In the genomic region with DNA sequence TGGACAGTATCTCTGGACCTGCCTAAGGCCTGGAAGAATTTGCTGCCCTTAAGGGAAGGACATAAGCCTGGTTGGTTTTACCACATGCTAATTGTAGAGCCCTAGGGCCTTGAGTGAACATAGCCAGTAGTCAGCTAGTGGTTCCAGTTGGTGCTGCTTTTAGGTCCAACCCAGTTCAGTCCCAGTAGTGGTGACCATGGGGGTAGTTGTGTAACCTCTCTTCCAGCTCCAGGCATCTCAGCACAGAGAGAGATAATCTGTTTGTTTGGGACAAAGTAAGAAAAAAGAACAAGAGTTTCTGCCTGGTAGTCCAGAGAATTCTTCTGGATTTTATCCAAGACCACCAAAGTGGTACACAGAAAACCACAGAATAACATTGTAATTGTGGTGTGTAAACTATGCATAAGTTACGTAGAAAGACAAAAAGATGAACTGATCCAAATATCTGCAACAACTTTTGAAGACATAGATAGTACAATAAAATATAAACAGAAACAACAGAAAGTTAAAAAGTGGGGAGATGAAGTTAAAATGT, we compare ENCODE assay signal across 26 cellular contexts. TPM values are rescaled to one million over a fixed set of nuclear protein-coding genes. Genes with fewer than 3 reads are reported as not detected.
DNase-seq lines count a peak whose midpoint lies in the region; FAIRE-seq and TF ChIP-seq lines count a peak whose summit lies in the region.
"Had no signal": no experiment of that assay in that cellular context is flagged by ENCODE, and none has a peak within 500 bp of the region (broad histone marks: within the 10 kb centered on the region; RNA-seq: fewer than 3 reads in every experiment).

No MANE protein-coding gene starts in this region.

- H3K4me3 ChIP-seq in hepatocyte (no peak overlapping the region), tibial artery (no peak overlapping the region), transverse colon (no peak overlapping the region)

- 44% methylated on average over 1 of the region's 1 CpG for WGBS in hepatocyte (ENCODE audit: low lambda C conversion rate, missing lambda C conversion rate)
- WGBS in transverse colon (ENCODE audit: low coverage in 1 of 2), 2 donors: 74 to 89% methylated on average over 1 of the region's 1 CpG

- H4K20me1 ChIP-seq in hepatocyte (ENCODE audit: insufficient read depth, poor library complexity, severe bottlenecking): no peaks in the 10 kb centered on the region

- intact Hi-C loops in tibial artery (cut with DNase I; ENCODE audit: low total_unique reads) (no loop called here), transverse colon (cut with DNase I; ENCODE audit: low total_unique reads) (no loop called here)

- H3K79me2 ChIP-seq in hepatocyte: no peaks in the 10 kb centered on the region

- no peaks in the 10 kb centered on the region for H3K9me3 ChIP-seq in hepatocyte (ENCODE audit: low read depth)
- no peaks in the 10 kb centered on the region for H3K9me3 ChIP-seq in tibial artery
- no peaks in the 10 kb centered on the region for H3K9me3 ChIP-seq in transverse colon
- H3K9me3 ChIP-seq: BE2C had no signal

- TF ChIP-seq CTCF in hepatocyte (IDR thresholded peaks at IDR 0.05; ENCODE audit: poor library complexity) (no peak), tibial artery (IDR thresholded peaks at IDR 0.05) (no peak), transverse colon (IDR thresholded peaks at IDR 0.05) (no peak)

- no peak overlapping the region for H3K4me2 ChIP-seq in hepatocyte

- TF ChIP-seq EP300 in transverse colon (IDR thresholded peaks at IDR 0.05; ENCODE audit: low read depth): no peak

- in situ Hi-C loops in transverse colon (cut with MboI; ENCODE audit: low pct_ligation_motif_present in 1 of 4, low pct_unique_long_range_greater_than_20kb in 1 of 4, low sequenced_read_pairs in 3 of 4): no loop called here

- TF ChIP-seq POLR2A in transverse colon (IDR thresholded peaks at IDR 0.05): no peak

- no peak overlapping the region for H2AFZ ChIP-seq in hepatocyte

- H3K36me3 ChIP-seq in hepatocyte (replicated peaks; ENCODE audit: insufficient read depth, low read depth) (no peaks in the 10 kb centered on the region), tibial artery (no peaks in the 10 kb centered on the region), transverse colon (no peaks in the 10 kb centered on the region)
- H3K36me3 ChIP-seq: BE2C had no signal

- peak; percentile 26 for FAIRE-seq in endometrium (lab: Jason Lieb, UNC)
- FAIRE-seq: GM12892, H1 had no signal

- DNase-seq in EH (ENCODE audit: low read depth): peak; percentile 24
- no peak for DNase-seq in hepatocyte (ENCODE audit: low spot score)
- no peak for DNase-seq in tibial artery
- no peak for DNase-seq in NCI-H748 (lab: John Stamatoyannopoulos, UW; ENCODE audit: unreplicated experiment)
- DNase-seq in medulla oblongata (ENCODE audit: extremely low spot score): no peak
- no peak for DNase-seq in transverse colon
- DNase-seq: 8988T; ACHN; BE2C; CD8-positive, alpha-beta memory T cell; DMS 273 treated with DMSO at 0.1 percent for 48 hours; DMS79 treated with DMSO at 0.1 percent for 48 hours; HCEC 1CT; NCI-H1092; NCI-H1417 treated with DMSO at 0.1 percent for 48 hours; NCI-H1694 treated with DMSO at 0.1 percent for 48 hours; NCI-H2081; NCI-H2227 treated with DMSO at 0.1 percent for 48 hours; NCI-H526 treated with DMSO at 0.1 percent for 48 hours; RPMI8226; SHP77 had no signal

- H3K27me3 ChIP-seq in hepatocyte (no peaks in the 10 kb centered on the region), tibial artery (no peaks in the 10 kb centered on the region), transverse colon (no peaks in the 10 kb centered on the region)

- H3K27ac ChIP-seq in hepatocyte: peak overlapping the region; percentile 16
- peak overlapping the region; percentile 36 to 69 for H3K27ac ChIP-seq in tibial artery
- peak overlapping the region in 2 of 4 donors; percentile 42 to 43 for H3K27ac ChIP-seq in transverse colon

- no peaks in the 10 kb centered on the region for H3K9me2 ChIP-seq in hepatocyte (replicated peaks; ENCODE audit: insufficient read depth)

- no peaks in the 10 kb centered on the region for H3K4me1 ChIP-seq in hepatocyte (ENCODE audit: insufficient read depth)
- peaks cover 0 to 55% (median 20%) of the 10 kb centered on the region in 4 donors for H3K4me1 ChIP-seq in tibial artery
- no peaks in the 10 kb centered on the region for H3K4me1 ChIP-seq in transverse colon
- H3K4me1 ChIP-seq: BE2C had no signal

RNA-seq across cellular contexts. Expression of gene CCL13, which starts 5.2 kb away (rescaled TPM):
- total RNA-seq in hepatocyte (0.32 TPM in 1 of 2 replicates, not detected in the other), transverse colon (10 to 100 TPM in 1 of 4 donors, 1 to 10 TPM in 2, not detected in 1; 5.4 to 10.5 (median 8.2) TPM)
- not detected in 2 replicates for polyA plus RNA-seq in hepatocyte
- total RNA-seq: CD8-positive, alpha-beta memory T cell; H1; NCI-H460 had no signal
- polyA plus RNA-seq: CD14-positive monocyte; CD8-positive, alpha-beta memory T cell; H1 had no signal

RNA-seq across cellular contexts. Expression of gene CCL1, which starts 11.9 kb away (rescaled TPM):
- total RNA-seq in hepatocyte (not detected in 2 replicates), transverse colon (not detected)
- not detected in 2 replicates for polyA plus RNA-seq in hepatocyte
- total RNA-seq: H1, NCI-H460 had no signal
- polyA plus RNA-seq: CD14-positive monocyte; CD8-positive, alpha-beta memory T cell; H1 had no signal

RNA-seq across cellular contexts. Expression of gene CCL8, which starts 31.9 kb away (rescaled TPM):
- 0.12 TPM in 1 of 2 replicates, not detected in the other for total RNA-seq in hepatocyte
- 1.6 TPM in 1 of 2 replicates, not detected in the other for polyA plus RNA-seq in hepatocyte
- 10 to 100 TPM in 1 of 4 donors, 1 to 10 TPM in 1, not detected in 2; 1.2 to 10.9 TPM for total RNA-seq in transverse colon
- total RNA-seq: CD8-positive, alpha-beta memory T cell; H1; NCI-H460 had no signal
- polyA plus RNA-seq: CD8-positive, alpha-beta memory T cell; H1 had no signal
